Comparison of ENCODE assay signal across 25 cellular contexts in genomic region chr1:162823771-162824525, GRCh38. TPM values are rescaled to one million over a fixed set of nuclear protein-coding genes. Genes with fewer than 3 reads are reported as not detected.
DNase-seq lines count a peak whose midpoint lies in the region; FAIRE-seq and TF ChIP-seq lines count a peak whose summit lies in the region.
"Had no signal": no experiment of that assay in that cellular context is flagged by ENCODE, and none has a peak within 500 bp of the region (broad histone marks: within the 10 kb centered on the region; RNA-seq: fewer than 3 reads in every experiment).

No MANE protein-coding gene starts in this region.

- FAIRE-seq in GM12891 (lab: Jason Lieb, UNC), result peak; percentile 16
- FAIRE-seq: H1, islet of Langerhans had no signal

- H3K4me1 ChIP-seq in Caco-2, result peaks cover 16% of the 10 kb centered on the region
- H3K4me1 ChIP-seq in SJCRH30, result peaks cover 10% of the 10 kb centered on the region
- H3K4me1 ChIP-seq: uterus had no signal

- H3K27me3 ChIP-seq in Caco-2 (replicated peaks; ENCODE audit: control insufficient read depth, insufficient read depth, low read length) (no peaks in the 10 kb centered on the region), SJCRH30 (no peaks in the 10 kb centered on the region), WERI-Rb-1 (ENCODE audit: insufficient read depth, low read depth, severe bottlenecking) (no peaks in the 10 kb centered on the region)
- H3K27me3 ChIP-seq: uterus had no signal

- H3K36me3 ChIP-seq in Caco-2 (ENCODE audit: control insufficient read depth, insufficient read depth, low read length) (no peaks in the 10 kb centered on the region), SJCRH30 (no peaks in the 10 kb centered on the region), WERI-Rb-1 (no peaks in the 10 kb centered on the region)
- H3K36me3 ChIP-seq: gastroesophageal sphincter, neutrophil, uterus had no signal

- H3K4me1 Mint-ChIP-seq in Caco-2 (ENCODE audit: low read depth, unreplicated experiment), result peaks cover 20% of the 10 kb centered on the region

- BruUV-seq in Caco-2 (replicated peaks; lab: Mats Ljungman, UMichigan), result no TSS peak

- no peak overlapping the region for H3K27ac Mint-ChIP-seq in Caco-2 (ENCODE audit: unreplicated experiment)
- H3K27ac Mint-ChIP-seq: activated CD8-positive, alpha-beta memory T cell treated with anti-CD3 and anti-CD28 coated beads, Interleukin-2, amount 10 ng/mL, durations not matched to agents 7 days and 5 days; activated naive CD8-positive, alpha-beta T cell treated with anti-CD3 and anti-CD28 coated beads, Interleukin-2, amount 10 ng/mL, durations not matched to agents 7 days and 5 days had no signal

- peak overlapping the region; percentile 4 for H3K27ac ChIP-seq in SJCRH30
- H3K27ac ChIP-seq in WERI-Rb-1, result no peak overlapping the region
- H3K27ac ChIP-seq: gastroesophageal sphincter, neutrophil, skin epidermis, uterus had no signal

- H3K9me3 Mint-ChIP-seq in Caco-2 (ENCODE audit: unreplicated experiment), result no peaks in the 10 kb centered on the region
- H3K9me3 Mint-ChIP-seq: activated naive CD8-positive, alpha-beta T cell treated with anti-CD3 and anti-CD28 coated beads, Interleukin-2, amount 10 ng/mL, durations not matched to agents 7 days and 5 days had no signal

- CTCF ChIA-PET in Caco-2 (lab: Charles Lee), result interaction anchor here (1.3 kb wide), 1 partner anchor 24 kb away, joined by 3 read pairs; no protein-coding TSS in a partner anchor

- TF ChIP-seq CTCF in Caco-2 (IDR thresholded peaks at IDR 0.05; ENCODE audit: insufficient read depth in 1 of 2, low read depth in 1 of 2, low read length in 1 of 2, severe bottlenecking in 1 of 2, unreplicated experiment in 1 of 2) (no peak), WERI-Rb-1 (IDR thresholded peaks at IDR 0.05; ENCODE audit: low read depth, low read length) (no peak)

- TF ChIP-seq POLR2A in GM12891 (IDR thresholded peaks at IDR 0.05; ENCODE audit: low read depth, low read length), result no peak

- H3K9me3 ChIP-seq in Caco-2 (no peaks in the 10 kb centered on the region), SJCRH30 (replicated peaks) (no peaks in the 10 kb centered on the region; the same call in 1 of the 2 replicates), WERI-Rb-1 (ENCODE audit: severe bottlenecking) (no peaks in the 10 kb centered on the region)
- H3K9me3 ChIP-seq: gastroesophageal sphincter, neutrophil, uterus had no signal

- H3K36me3 Mint-ChIP-seq in Caco-2 (ENCODE audit: insufficient read depth, unreplicated experiment), result no peaks in the 10 kb centered on the region
- H3K36me3 Mint-ChIP-seq: activated naive CD8-positive, alpha-beta T cell treated with anti-CD3 and anti-CD28 coated beads, Interleukin-2, amount 10 ng/mL, durations not matched to agents 7 days and 5 days; CD4-positive, alpha-beta memory T cell had no signal

- no peaks in the 10 kb centered on the region for H3K27me3 Mint-ChIP-seq in Caco-2 (ENCODE audit: insufficient read depth, unreplicated experiment)

- H3K4me3 ChIP-seq in Caco-2 (ENCODE audit: low read depth, low read length) (no peak overlapping the region), SJCRH30 (no peak overlapping the region), WERI-Rb-1 (ENCODE audit: low read depth, low read length) (no peak overlapping the region)
- H3K4me3 ChIP-seq: gastroesophageal sphincter, skin epidermis, uterus had no signal

- intact Hi-C loops in Caco-2 (cut with micrococcal nuclease; ENCODE audit: unreplicated experiment) (no loop called here), posterior vena cava (cut with DNase I) (no loop called here)

- peak in 1 of 2 experiments; percentile 16 for DNase-seq in Caco-2
- DNase-seq in GM12891 (ENCODE audit: insufficient read length, low spot score), result no peak
- peak in 1 of 2 experiments; percentile 34 for DNase-seq in SJCRH30
- peak; percentile 72 for DNase-seq in foreskin melanocyte
- DNase-seq in WERI-Rb-1, result no peak
- DNase-seq in posterior vena cava (ENCODE audit: low spot score), result no peak
- no peak for DNase-seq in AG08396 (ENCODE audit: low spot score)
- DNase-seq: activated naive CD8-positive, alpha-beta T cell treated with anti-CD3 and anti-CD28 coated beads, Interleukin-2, amount 10 ng/mL, durations not matched to agents 7 days and 5 days; cerebellar nuclear complex; DMS79 treated with DMSO at 0.1 percent for 48 hours; hypothalamus; IMR-90; NCI-H1436; NCI-H510A treated with DMSO at 0.1 percent for 48 hours; stimulated activated CD4-positive, alpha-beta T cell treated with anti-CD3 and anti-CD28 coated beads, Interleukin-1b, Interleukin-23, amount 100 ng/mL, for 48 hours; SW 1271; uterus had no signal

- POLR2A ChIA-PET in Caco-2 (lab: Charles Lee), result no interaction called here

- peak overlapping the region; percentile 70 for H3K4me3 Mint-ChIP-seq in Caco-2 (ENCODE audit: unreplicated experiment)
- H3K4me3 Mint-ChIP-seq: activated CD8-positive, alpha-beta memory T cell treated with anti-CD3 and anti-CD28 coated beads, Interleukin-2, amount 10 ng/mL, durations not matched to agents 7 days and 5 days had no signal

TF ChIP-seq in GM12891, 5 proteins besides CTCF, POLR2A, EP300 and RAD21:
- TF ChIP-seq POU2F2 (IDR thresholded peaks at IDR 0.05; ENCODE audit: low read depth, low read length) (no peak), PAX5 (IDR thresholded peaks at IDR 0.05; ENCODE audit: insufficient read depth, low read length, severe bottlenecking) (no peak), POLR2AphosphoS5 (IDR thresholded peaks at IDR 0.05; ENCODE audit: low read depth, low read length) (no peak)

RNA-seq across cellular contexts. Expression of gene HSD17B7, which starts 33.4 kb away (rescaled TPM):
- total RNA-seq in Caco-2 (2022), result 31.9 and 35.9 TPM in 2 replicates
- 15.8 TPM for polyA plus RNA-seq in GM12891 (2012; ENCODE audit: low read depth, missing spikeins)
- total RNA-seq in SJCRH30 (2014; rRNA removed; shearing (Covaris generic)), result 20.6 and 21.2 TPM in 2 replicates
- 1 to 10 TPM; 4.0 to 5.5 TPM for total RNA-seq in posterior vena cava

RNA-seq across cellular contexts. Expression of gene CCDC190, which starts 37.0 kb away (rescaled TPM):
- total RNA-seq in Caco-2 (2022) (not detected in 2 replicates), posterior vena cava (under 1 TPM; 0.19 to 0.37 TPM)
- polyA plus RNA-seq in GM12891 (2012; ENCODE audit: low read depth, missing spikeins), result not detected
- not detected in 2 replicates for total RNA-seq in SJCRH30 (2014; rRNA removed; shearing (Covaris generic))
- total RNA-seq: activated CD8-positive, alpha-beta memory T cell treated with anti-CD3 and anti-CD28 coated beads, Interleukin-2, amount 10 ng/mL, durations not matched to agents 7 days and 5 days; activated naive CD8-positive, alpha-beta T cell treated with anti-CD3 and anti-CD28 coated beads, Interleukin-2, amount 10 ng/mL, durations not matched to agents 7 days and 5 days; CD4-positive, alpha-beta memory T cell; gastroesophageal sphincter; H1; lower leg skin had no signal
- polyA plus RNA-seq: CD4-positive, alpha-beta memory T cell; H1 had no signal
